In the genomic region with DNA sequence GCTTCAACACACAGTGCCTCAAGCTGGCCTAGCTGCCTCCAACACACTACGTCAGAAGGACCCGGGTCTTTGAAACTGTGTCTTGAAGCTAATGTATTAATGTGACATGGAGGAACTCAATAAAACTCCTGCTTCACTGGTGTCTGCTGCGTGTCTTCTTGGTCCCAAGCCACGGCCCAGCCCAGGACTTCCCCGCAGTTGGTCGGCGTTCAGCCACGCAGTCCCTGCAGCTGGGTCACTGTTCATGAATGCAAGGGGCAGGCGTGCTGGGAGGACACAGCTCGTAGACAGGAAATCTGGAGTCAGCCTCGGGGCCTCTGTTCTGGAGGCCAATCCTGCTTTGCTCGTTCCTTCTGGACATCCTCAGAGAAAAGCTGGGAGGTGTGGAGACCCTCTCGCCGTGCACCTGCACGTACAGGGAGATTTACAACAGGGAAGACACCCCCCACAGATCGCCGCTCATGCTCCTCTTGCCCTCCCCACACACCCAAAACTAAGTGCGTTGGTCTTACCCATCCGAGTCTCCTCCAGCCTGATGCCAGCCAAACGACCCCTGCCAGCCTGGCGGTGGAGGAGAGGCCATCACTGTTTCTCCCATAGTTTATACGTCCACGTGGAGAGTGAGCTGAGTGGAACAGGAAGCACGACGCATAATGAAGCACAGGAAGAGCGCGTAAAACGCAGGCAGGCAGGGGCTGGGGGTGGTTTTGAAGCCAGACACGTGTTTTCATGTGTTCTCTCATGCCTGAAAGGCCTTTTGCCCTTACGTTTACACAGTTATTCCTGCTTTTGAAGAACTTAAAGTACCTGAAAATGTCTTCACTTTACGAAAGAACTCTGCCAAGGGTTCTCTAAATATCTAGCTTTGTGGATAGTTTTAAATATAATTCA, we compare ENCODE assay signal across 1 cellular context.
TF ChIP-seq lines count a peak whose summit lies in the region.

No MANE protein-coding gene starts in this region.

TF ChIP-seq in GM12878, 131 proteins besides CTCF, POLR2A, EP300 and RAD21:
- TF ChIP-seq BACH1 (IDR thresholded peaks at IDR 0.05; ENCODE audit: borderline replicate concordance) (no peak), SP1 (IDR thresholded peaks at IDR 0.05; ENCODE audit: low read depth, low read length) (no peak), PAX5 (IDR thresholded peaks at IDR 0.05; ENCODE audit: borderline replicate concordance, low read depth, low read length) (no peak), IKZF1 (conservative IDR thresholded peaks at IDR 0.05) (no peak), JUND (IDR thresholded peaks at IDR 0.05; ENCODE audit: low read depth, low read length) (no peak)
- TF ChIP-seq, protein P1, sequence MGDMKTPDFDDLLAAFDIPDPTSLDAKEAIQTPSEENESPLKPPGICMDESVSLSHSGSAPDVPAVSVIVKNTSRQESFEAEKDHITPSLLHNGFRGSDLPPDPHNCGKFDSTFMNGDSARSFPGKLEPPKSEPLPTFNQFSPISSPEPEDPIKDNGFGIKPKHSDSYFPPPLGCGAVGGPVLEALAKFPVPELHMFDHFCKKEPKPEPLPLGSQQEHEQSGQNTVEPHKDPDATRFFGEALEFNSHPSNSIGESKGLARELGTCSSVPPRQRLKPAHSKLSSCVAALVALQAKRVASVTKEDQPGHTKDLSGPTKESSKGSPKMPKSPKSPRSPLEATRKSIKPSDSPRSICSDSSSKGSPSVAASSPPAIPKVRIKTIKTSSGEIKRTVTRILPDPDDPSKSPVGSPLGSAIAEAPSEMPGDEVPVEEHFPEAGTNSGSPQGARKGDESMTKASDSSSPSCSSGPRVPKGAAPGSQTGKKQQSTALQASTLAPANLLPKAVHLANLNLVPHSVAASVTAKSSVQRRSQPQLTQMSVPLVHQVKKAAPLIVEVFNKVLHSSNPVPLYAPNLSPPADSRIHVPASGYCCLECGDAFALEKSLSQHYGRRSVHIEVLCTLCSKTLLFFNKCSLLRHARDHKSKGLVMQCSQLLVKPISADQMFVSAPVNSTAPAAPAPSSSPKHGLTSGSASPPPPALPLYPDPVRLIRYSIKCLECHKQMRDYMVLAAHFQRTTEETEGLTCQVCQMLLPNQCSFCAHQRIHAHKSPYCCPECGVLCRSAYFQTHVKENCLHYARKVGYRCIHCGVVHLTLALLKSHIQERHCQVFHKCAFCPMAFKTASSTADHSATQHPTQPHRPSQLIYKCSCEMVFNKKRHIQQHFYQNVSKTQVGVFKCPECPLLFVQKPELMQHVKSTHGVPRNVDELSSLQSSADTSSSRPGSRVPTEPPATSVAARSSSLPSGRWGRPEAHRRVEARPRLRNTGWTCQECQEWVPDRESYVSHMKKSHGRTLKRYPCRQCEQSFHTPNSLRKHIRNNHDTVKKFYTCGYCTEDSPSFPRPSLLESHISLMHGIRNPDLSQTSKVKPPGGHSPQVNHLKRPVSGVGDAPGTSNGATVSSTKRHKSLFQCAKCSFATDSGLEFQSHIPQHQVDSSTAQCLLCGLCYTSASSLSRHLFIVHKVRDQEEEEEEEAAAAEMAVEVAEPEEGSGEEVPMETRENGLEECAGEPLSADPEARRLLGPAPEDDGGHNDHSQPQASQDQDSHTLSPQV (IDR thresholded peaks at IDR 0.05), result no peak
- TF ChIP-seq, protein P2, sequence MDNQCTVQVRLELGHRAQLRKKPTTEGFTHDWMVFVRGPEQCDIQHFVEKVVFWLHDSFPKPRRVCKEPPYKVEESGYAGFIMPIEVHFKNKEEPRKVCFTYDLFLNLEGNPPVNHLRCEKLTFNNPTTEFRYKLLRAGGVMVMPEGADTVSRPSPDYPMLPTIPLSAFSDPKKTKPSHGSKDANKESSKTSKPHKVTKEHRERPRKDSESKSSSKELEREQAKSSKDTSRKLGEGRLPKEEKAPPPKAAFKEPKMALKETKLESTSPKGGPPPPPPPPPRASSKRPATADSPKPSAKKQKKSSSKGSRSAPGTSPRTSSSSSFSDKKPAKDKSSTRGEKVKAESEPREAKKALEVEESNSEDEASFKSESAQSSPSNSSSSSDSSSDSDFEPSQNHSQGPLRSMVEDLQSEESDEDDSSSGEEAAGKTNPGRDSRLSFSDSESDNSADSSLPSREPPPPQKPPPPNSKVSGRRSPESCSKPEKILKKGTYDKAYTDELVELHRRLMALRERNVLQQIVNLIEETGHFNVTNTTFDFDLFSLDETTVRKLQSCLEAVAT (IDR thresholded peaks at IDR 0.05), result no peak
